1 cellular context compared by ENCODE assay signal in the genomic region with DNA sequence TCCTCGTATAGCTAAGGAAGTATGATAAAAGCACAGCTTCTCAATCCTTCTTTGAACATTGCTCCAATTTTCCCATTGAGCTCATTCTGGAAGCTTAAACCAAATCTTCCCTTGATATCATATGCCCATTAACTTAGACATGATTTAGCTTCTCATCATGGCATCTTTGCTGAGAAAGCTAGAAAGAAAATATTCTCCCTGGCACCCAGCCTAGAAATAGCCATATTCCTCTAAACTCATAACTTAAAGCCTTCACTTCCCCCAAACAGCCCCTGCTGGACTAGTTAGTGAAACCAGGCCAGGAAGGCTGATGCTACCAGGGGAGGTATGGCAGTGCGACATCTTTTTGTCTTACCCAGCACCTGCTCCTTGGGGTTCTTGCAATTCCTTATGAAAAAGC.
TF ChIP-seq lines count a peak whose summit lies in the region.

No MANE protein-coding gene starts in this region.

TF ChIP-seq in endothelial cell of umbilical vein, 7 proteins besides CTCF, POLR2A, EP300 and RAD21:
- TF ChIP-seq EZH2 (IDR thresholded peaks at IDR 0.05; ENCODE audit: borderline replicate concordance, low read depth, low read length, severe bottlenecking) (no peak), GATA2 (IDR thresholded peaks at IDR 0.05; ENCODE audit: insufficient read depth, insufficient read length, low read depth, low read length) (no peak), POLR2AphosphoS5 (IDR thresholded peaks at IDR 0.05; ENCODE audit: insufficient read depth, low read depth, low read length) (no peak), JUN (IDR thresholded peaks at IDR 0.05; ENCODE audit: borderline replicate concordance, insufficient read depth, insufficient read length, low read depth) (no peak), MAX (IDR thresholded peaks at IDR 0.05; ENCODE audit: insufficient read depth, insufficient read length) (no peak), MYC (IDR thresholded peaks at IDR 0.05; ENCODE audit: low read depth, low read length) (no peak), FOS (IDR thresholded peaks at IDR 0.05; ENCODE audit: borderline replicate concordance, insufficient read depth, low read length) (no peak)
